2 cellular contexts compared by ENCODE assay signal in the genomic region with DNA sequence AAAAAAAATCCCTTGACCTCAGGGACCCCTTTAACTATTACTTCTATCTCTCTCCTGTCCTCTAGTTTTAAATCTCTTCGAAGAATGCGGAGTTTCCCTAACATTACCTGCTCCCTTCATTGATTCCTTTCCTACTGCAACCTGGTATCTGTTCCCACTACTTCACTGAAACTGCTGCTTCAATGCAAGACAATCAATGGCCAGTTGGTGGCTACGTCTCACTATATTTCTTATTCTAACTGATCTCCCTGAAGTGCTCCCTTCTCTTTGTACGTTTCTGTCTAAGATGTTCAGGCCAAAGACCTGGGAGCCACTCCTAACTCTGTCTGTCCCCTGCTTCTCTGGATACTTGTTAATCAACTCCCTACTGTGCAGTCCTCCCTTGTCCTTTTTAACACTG.
TF ChIP-seq lines count a peak whose summit lies in the region.

No MANE protein-coding gene starts in this region.

TF ChIP-seq in neural cell, 6 proteins besides CTCF, POLR2A, EP300 and RAD21 (continued from another document):
- no peak for TF ChIP-seq REST (IDR thresholded peaks at IDR 0.05; ENCODE audit: borderline replicate concordance)
- TF ChIP-seq MXI1 (conservative IDR thresholded peaks at IDR 0.05; ENCODE audit: poor library complexity, severe bottlenecking): no peak
TF ChIP-seq in neural cell: peak in this region for 1.

TF ChIP-seq in HepG2, 621 proteins besides CTCF, POLR2A, EP300 and RAD21 (continued from another document):
- no peak for TF ChIP-seq ELK4 (CRISPR knock-in tag; IDR thresholded peaks at IDR 0.05; ENCODE audit: borderline replicate concordance)
- no peak for TF ChIP-seq ZSCAN29 (CRISPR knock-in tag; conservative IDR thresholded peaks at IDR 0.05)
- TF ChIP-seq ZBTB25 (CRISPR knock-in tag; IDR thresholded peaks at IDR 0.05): no peak
